In the genomic region with DNA sequence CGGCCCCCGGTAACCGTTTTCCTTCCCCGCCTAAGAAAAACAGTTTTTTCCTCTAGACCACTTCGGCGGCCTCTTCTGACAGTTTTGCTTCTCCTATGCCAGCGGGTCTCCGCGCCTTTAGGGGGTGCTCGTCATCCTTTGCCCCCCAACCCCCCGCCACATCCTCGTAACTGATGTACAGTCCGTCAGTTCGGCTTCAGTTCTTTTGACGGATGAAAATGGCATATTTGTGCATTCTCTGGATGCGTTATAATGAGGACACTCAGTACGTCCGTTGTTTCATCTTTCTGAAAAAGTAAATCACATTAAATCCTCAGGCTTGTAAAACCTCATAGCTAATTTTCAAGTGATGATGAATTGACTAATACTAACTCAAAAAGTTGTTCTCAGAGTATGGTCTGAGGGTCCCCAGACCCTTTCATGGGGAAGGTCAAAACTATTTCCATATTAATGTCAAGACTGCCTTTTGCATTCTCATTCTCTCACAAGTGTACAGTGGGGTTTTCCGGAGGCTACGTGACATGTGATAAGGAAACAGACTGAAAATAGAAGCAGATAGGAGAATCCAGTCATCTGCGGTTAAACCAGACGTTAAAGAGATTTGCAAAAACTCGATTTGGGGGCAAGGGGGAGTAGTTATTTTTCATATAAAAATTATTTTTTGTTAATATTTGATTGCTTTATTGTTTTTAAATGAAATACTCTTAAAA, we compare ENCODE assay signal across 1 cellular context.
TF ChIP-seq lines count a peak whose summit lies in the region.

No MANE protein-coding gene starts in this region.

TF ChIP-seq in GM12878, 131 proteins besides CTCF, POLR2A, EP300 and RAD21 (continued from another document and continues in another):
- TF ChIP-seq, protein P1, sequence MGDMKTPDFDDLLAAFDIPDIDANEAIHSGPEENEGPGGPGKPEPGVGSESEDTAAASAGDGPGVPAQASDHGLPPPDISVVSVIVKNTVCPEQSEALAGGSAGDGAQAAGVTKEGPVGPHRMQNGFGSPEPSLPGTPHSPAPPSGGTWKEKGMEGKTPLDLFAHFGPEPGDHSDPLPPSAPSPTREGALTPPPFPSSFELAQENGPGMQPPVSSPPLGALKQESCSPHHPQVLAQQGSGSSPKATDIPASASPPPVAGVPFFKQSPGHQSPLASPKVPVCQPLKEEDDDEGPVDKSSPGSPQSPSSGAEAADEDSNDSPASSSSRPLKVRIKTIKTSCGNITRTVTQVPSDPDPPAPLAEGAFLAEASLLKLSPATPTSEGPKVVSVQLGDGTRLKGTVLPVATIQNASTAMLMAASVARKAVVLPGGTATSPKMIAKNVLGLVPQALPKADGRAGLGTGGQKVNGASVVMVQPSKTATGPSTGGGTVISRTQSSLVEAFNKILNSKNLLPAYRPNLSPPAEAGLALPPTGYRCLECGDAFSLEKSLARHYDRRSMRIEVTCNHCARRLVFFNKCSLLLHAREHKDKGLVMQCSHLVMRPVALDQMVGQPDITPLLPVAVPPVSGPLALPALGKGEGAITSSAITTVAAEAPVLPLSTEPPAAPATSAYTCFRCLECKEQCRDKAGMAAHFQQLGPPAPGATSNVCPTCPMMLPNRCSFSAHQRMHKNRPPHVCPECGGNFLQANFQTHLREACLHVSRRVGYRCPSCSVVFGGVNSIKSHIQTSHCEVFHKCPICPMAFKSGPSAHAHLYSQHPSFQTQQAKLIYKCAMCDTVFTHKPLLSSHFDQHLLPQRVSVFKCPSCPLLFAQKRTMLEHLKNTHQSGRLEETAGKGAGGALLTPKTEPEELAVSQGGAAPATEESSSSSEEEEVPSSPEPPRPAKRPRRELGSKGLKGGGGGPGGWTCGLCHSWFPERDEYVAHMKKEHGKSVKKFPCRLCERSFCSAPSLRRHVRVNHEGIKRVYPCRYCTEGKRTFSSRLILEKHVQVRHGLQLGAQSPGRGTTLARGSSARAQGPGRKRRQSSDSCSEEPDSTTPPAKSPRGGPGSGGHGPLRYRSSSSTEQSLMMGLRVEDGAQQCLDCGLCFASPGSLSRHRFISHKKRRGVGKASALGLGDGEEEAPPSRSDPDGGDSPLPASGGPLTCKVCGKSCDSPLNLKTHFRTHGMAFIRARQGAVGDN (IDR thresholded peaks at IDR 0.05): 0 out of 2 replicates have a peak, but pooled peaks have one; percentile 13
- TF ChIP-seq EZH2 (IDR thresholded peaks at IDR 0.05; ENCODE audit: borderline replicate concordance, control insufficient read depth, low read depth, low read length): no peak
- TF ChIP-seq STAT3 (IDR thresholded peaks at IDR 0.05; ENCODE audit: low read depth, low read length): no peak
- TF ChIP-seq TBL1XR1 (IDR thresholded peaks at IDR 0.05; ENCODE audit: low read depth, low read length): no peak
- no peak for TF ChIP-seq HDGF (IDR thresholded peaks at IDR 0.05)
- no peak for TF ChIP-seq ZNF384 (IDR thresholded peaks at IDR 0.05; ENCODE audit: borderline replicate concordance, low read depth, low read length)
- TF ChIP-seq CHD2 (IDR thresholded peaks at IDR 0.05; ENCODE audit: borderline replicate concordance, low read depth, low read length): no peak
- no peak; the same call in 1 of the 2 replicates for TF ChIP-seq SMC3 (IDR thresholded peaks at IDR 0.05; ENCODE audit: borderline replicate concordance, low read length)
- no peak for TF ChIP-seq ZZZ3 (IDR thresholded peaks at IDR 0.05; ENCODE audit: control insufficient read depth, insufficient read length, low read depth)
- TF ChIP-seq MYB (IDR thresholded peaks at IDR 0.05; ENCODE audit: borderline replicate concordance, low read depth, low read length): no peak
- TF ChIP-seq ATF7 (IDR thresholded peaks at IDR 0.05; ENCODE audit: low read depth): peak; percentile 11; the same call in 1 of the 2 replicates
- TF ChIP-seq EGR1 (IDR thresholded peaks at IDR 0.05; ENCODE audit: borderline replicate concordance in 1 of 2, low read depth in 2 of 2, low read length in 2 of 2): no peak
- TF ChIP-seq HCFC1 (IDR thresholded peaks at IDR 0.05; ENCODE audit: low read length): no peak
- no peak for TF ChIP-seq ASH2L (IDR thresholded peaks at IDR 0.05; ENCODE audit: borderline replicate concordance, low read depth)
- TF ChIP-seq, protein P2, sequence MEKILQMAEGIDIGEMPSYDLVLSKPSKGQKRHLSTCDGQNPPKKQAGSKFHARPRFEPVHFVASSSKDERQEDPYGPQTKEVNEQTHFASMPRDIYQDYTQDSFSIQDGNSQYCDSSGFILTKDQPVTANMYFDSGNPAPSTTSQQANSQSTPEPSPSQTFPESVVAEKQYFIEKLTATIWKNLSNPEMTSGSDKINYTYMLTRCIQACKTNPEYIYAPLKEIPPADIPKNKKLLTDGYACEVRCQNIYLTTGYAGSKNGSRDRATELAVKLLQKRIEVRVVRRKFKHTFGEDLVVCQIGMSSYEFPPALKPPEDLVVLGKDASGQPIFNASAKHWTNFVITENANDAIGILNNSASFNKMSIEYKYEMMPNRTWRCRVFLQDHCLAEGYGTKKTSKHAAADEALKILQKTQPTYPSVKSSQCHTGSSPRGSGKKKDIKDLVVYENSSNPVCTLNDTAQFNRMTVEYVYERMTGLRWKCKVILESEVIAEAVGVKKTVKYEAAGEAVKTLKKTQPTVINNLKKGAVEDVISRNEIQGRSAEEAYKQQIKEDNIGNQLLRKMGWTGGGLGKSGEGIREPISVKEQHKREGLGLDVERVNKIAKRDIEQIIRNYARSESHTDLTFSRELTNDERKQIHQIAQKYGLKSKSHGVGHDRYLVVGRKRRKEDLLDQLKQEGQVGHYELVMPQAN (conservative IDR thresholded peaks at IDR 0.05): no peak
- TF ChIP-seq, protein P3, sequence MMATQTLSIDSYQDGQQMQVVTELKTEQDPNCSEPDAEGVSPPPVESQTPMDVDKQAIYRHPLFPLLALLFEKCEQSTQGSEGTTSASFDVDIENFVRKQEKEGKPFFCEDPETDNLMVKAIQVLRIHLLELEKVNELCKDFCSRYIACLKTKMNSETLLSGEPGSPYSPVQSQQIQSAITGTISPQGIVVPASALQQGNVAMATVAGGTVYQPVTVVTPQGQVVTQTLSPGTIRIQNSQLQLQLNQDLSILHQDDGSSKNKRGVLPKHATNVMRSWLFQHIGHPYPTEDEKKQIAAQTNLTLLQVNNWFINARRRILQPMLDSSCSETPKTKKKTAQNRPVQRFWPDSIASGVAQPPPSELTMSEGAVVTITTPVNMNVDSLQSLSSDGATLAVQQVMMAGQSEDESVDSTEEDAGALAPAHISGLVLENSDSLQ (IDR thresholded peaks at IDR 0.05): peak; percentile 58
- 0 out of 4 replicates have a peak, but pooled peaks of 1 of the 2 experiments have one; percentile 9 for TF ChIP-seq ETV6 (conservative IDR thresholded peaks at IDR 0.05 in 1 of 2, IDR thresholded peaks at IDR 0.05 in 1 of 2; ENCODE audit: borderline replicate concordance in 1 of 2, low read depth in 1 of 2)
- no peak for TF ChIP-seq MXI1 (IDR thresholded peaks at IDR 0.05; ENCODE audit: low read depth, low read length)
- peak; percentile 28; the same call in 1 of the 2 replicates for TF ChIP-seq IKZF1 (conservative IDR thresholded peaks at IDR 0.05)
- TF ChIP-seq MYC (IDR thresholded peaks at IDR 0.05; ENCODE audit: insufficient read depth, insufficient read length, insufficient replicate concordance, low read length, severe bottlenecking): no peak
- TF ChIP-seq RUNX3 (IDR thresholded peaks at IDR 0.05; ENCODE audit: low read length): peak; percentile 81
- TF ChIP-seq, protein P4, sequence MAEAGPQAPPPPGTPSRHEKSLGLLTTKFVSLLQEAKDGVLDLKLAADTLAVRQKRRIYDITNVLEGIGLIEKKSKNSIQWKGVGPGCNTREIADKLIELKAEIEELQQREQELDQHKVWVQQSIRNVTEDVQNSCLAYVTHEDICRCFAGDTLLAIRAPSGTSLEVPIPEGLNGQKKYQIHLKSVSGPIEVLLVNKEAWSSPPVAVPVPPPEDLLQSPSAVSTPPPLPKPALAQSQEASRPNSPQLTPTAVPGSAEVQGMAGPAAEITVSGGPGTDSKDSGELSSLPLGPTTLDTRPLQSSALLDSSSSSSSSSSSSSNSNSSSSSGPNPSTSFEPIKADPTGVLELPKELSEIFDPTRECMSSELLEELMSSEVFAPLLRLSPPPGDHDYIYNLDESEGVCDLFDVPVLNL (IDR thresholded peaks at IDR 0.05; ENCODE audit: low read depth, low read length): no peak
- no peak for TF ChIP-seq SPI1 (IDR thresholded peaks at IDR 0.05; ENCODE audit: borderline replicate concordance, insufficient read depth, low read depth, low read length)
- TF ChIP-seq SIX5 (IDR thresholded peaks at IDR 0.05; ENCODE audit: low read depth, low read length, severe bottlenecking): no peak
- TF ChIP-seq, protein P5, sequence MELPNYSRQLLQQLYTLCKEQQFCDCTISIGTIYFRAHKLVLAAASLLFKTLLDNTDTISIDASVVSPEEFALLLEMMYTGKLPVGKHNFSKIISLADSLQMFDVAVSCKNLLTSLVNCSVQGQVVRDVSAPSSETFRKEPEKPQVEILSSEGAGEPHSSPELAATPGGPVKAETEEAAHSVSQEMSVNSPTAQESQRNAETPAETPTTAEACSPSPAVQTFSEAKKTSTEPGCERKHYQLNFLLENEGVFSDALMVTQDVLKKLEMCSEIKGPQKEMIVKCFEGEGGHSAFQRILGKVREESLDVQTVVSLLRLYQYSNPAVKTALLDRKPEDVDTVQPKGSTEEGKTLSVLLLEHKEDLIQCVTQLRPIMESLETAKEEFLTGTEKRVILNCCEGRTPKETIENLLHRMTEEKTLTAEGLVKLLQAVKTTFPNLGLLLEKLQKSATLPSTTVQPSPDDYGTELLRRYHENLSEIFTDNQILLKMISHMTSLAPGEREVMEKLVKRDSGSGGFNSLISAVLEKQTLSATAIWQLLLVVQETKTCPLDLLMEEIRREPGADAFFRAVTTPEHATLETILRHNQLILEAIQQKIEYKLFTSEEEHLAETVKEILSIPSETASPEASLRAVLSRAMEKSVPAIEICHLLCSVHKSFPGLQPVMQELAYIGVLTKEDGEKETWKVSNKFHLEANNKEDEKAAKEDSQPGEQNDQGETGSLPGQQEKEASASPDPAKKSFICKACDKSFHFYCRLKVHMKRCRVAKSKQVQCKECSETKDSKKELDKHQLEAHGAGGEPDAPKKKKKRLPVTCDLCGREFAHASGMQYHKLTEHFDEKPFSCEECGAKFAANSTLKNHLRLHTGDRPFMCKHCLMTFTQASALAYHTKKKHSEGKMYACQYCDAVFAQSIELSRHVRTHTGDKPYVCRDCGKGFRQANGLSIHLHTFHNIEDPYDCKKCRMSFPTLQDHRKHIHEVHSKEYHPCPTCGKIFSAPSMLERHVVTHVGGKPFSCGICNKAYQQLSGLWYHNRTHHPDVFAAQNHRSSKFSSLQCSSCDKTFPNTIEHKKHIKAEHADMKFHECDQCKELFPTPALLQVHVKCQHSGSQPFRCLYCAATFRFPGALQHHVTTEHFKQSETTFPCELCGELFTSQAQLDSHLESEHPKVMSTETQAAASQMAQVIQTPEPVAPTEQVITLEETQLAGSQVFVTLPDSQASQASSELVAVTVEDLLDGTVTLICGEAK (IDR thresholded peaks at IDR 0.05; ENCODE audit: borderline replicate concordance): no peak
- TF ChIP-seq, protein P6, sequence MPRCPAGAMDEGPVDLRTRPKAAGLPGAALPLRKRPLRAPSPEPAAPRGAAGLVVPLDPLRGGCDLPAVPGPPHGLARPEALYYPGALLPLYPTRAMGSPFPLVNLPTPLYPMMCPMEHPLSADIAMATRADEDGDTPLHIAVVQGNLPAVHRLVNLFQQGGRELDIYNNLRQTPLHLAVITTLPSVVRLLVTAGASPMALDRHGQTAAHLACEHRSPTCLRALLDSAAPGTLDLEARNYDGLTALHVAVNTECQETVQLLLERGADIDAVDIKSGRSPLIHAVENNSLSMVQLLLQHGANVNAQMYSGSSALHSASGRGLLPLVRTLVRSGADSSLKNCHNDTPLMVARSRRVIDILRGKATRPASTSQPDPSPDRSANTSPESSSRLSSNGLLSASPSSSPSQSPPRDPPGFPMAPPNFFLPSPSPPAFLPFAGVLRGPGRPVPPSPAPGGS (IDR thresholded peaks at IDR 0.05; ENCODE audit: borderline replicate concordance, insufficient read depth, low read depth, low read length, poor library complexity, severe bottlenecking): no peak
- TF ChIP-seq IRF4 (IDR thresholded peaks at IDR 0.05; ENCODE audit: low read depth, low read length): no peak
- no peak for TF ChIP-seq NR2F1 (conservative IDR thresholded peaks at IDR 0.05)
- no peak for TF ChIP-seq CBX5 (IDR thresholded peaks at IDR 0.05; ENCODE audit: low read depth)
- peak; percentile 69; the same call in 1 of the 2 replicates for TF ChIP-seq NFIC (IDR thresholded peaks at IDR 0.05; ENCODE audit: low read depth, low read length)
- TF ChIP-seq, protein P7, sequence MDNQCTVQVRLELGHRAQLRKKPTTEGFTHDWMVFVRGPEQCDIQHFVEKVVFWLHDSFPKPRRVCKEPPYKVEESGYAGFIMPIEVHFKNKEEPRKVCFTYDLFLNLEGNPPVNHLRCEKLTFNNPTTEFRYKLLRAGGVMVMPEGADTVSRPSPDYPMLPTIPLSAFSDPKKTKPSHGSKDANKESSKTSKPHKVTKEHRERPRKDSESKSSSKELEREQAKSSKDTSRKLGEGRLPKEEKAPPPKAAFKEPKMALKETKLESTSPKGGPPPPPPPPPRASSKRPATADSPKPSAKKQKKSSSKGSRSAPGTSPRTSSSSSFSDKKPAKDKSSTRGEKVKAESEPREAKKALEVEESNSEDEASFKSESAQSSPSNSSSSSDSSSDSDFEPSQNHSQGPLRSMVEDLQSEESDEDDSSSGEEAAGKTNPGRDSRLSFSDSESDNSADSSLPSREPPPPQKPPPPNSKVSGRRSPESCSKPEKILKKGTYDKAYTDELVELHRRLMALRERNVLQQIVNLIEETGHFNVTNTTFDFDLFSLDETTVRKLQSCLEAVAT (IDR thresholded peaks at IDR 0.05): 0 out of 2 replicates have a peak, but pooled peaks have one; percentile 35
- 0 out of 2 replicates have a peak, but pooled peaks have one; percentile 78 for TF ChIP-seq SMARCA5 (IDR thresholded peaks at IDR 0.05)
- no peak for TF ChIP-seq ZSCAN29 (IDR thresholded peaks at IDR 0.05)
- TF ChIP-seq ZNF24 (IDR thresholded peaks at IDR 0.05): no peak
- TF ChIP-seq, protein P8, sequence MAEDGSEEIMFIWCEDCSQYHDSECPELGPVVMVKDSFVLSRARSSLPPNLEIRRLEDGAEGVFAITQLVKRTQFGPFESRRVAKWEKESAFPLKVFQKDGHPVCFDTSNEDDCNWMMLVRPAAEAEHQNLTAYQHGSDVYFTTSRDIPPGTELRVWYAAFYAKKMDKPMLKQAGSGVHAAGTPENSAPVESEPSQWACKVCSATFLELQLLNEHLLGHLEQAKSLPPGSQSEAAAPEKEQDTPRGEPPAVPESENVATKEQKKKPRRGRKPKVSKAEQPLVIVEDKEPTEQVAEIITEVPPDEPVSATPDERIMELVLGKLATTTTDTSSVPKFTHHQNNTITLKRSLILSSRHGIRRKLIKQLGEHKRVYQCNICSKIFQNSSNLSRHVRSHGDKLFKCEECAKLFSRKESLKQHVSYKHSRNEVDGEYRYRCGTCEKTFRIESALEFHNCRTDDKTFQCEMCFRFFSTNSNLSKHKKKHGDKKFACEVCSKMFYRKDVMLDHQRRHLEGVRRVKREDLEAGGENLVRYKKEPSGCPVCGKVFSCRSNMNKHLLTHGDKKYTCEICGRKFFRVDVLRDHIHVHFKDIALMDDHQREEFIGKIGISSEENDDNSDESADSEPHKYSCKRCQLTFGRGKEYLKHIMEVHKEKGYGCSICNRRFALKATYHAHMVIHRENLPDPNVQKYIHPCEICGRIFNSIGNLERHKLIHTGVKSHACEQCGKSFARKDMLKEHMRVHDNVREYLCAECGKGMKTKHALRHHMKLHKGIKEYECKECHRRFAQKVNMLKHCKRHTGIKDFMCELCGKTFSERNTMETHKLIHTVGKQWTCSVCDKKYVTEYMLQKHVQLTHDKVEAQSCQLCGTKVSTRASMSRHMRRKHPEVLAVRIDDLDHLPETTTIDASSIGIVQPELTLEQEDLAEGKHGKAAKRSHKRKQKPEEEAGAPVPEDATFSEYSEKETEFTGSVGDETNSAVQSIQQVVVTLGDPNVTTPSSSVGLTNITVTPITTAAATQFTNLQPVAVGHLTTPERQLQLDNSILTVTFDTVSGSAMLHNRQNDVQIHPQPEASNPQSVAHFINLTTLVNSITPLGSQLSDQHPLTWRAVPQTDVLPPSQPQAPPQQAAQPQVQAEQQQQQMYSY (CRISPR knock-in tag; IDR thresholded peaks at IDR 0.05): no peak
- no peak for TF ChIP-seq TARDBP (IDR thresholded peaks at IDR 0.05; ENCODE audit: borderline replicate concordance)
